In genomic region chr14:52272375-52272774, GRCh38 we compare ENCODE assay signal across 10 cellular contexts. TPM values are rescaled to one million over a fixed set of nuclear protein-coding genes. Genes with fewer than 3 reads are reported as not detected.
DNase-seq lines count a peak whose midpoint lies in the region; ATAC-seq and TF ChIP-seq lines count a peak whose summit lies in the region.
"Had no signal": no experiment of that assay in that cellular context is flagged by ENCODE, and none has a peak within 500 bp of the region (broad histone marks: within the 10 kb centered on the region; RNA-seq: fewer than 3 reads in every experiment).

No MANE protein-coding gene starts in this region.

- H3K27me3 ChIP-seq in neural progenitor cell = peaks cover 39% of the 10 kb centered on the region
- no peaks in the 10 kb centered on the region for H3K27me3 ChIP-seq in ovary
- peaks cover 0 to 35% (median 12%) of the 10 kb centered on the region in 7 donors for H3K27me3 ChIP-seq in heart right ventricle

- no peaks in the 10 kb centered on the region for H3K9me3 ChIP-seq in neural progenitor cell (ENCODE audit: low read depth)
- H3K9me3 ChIP-seq in ovary = no peaks in the 10 kb centered on the region
- H3K9me3 ChIP-seq in heart right ventricle = no peaks in the 10 kb centered on the region

- H3K36me3 Mint-ChIP-seq in neural progenitor cell = no peaks in the 10 kb centered on the region

- no peak overlapping the region for H3K4me3 Mint-ChIP-seq in neural progenitor cell

- no peak for TF ChIP-seq EP300 in ovary (IDR thresholded peaks at IDR 0.05)

- no peak for ATAC-seq in heart right ventricle

- intact Hi-C loops in ovary (cut with DNase I) = no loop called here
- intact Hi-C loops in heart right ventricle (cut with DNase I) = loop anchor here in 1 of 10 donors (10.0 kb wide), 1 partner anchor 278 kb away; no protein-coding TSS in a partner anchor

- DNase-seq in NCI-H146 (lab: John Stamatoyannopoulos, UW) (peak; percentile 3), NCI-H146 treated with DMSO at 0.1 percent for 48 hours (lab: John Stamatoyannopoulos, UW; ENCODE audit: unreplicated experiment) (no peak), LHCN-M2 (ENCODE audit: low read depth) (peak; percentile 59), astrocyte of the spinal cord (ENCODE audit: low read depth, low spot score) (peak; percentile 14), neural progenitor cell (ENCODE audit: low spot score) (peak; percentile 64), ovary (no peak), NK-92 (lab: John Stamatoyannopoulos, UW; ENCODE audit: unreplicated experiment) (no peak), heart right ventricle (no peak)
- DNase-seq: NCI-H187 had no signal

- TF ChIP-seq POLR2A in ovary (IDR thresholded peaks at IDR 0.05) = no peak

- H3K27ac ChIP-seq in neural progenitor cell (no peak overlapping the region), ovary (no peak overlapping the region), heart right ventricle (no peak overlapping the region)
- H3K27ac ChIP-seq: BLaER1 had no signal

- TF ChIP-seq CTCF in astrocyte of the spinal cord (IDR thresholded peaks at IDR 0.05; ENCODE audit: low read depth, low read length) (peak; percentile 32), neural progenitor cell (IDR thresholded peaks at IDR 0.05) (peak; percentile 63), ovary (IDR thresholded peaks at IDR 0.05) (no peak), heart right ventricle (IDR thresholded peaks at IDR 0.05) (peak in 2 of 9 donors; percentile 19 to 32)

- H2AFZ ChIP-seq in neural progenitor cell (replicated peaks) = peak overlapping the region; percentile 19

- H3K79me2 ChIP-seq in neural progenitor cell (ENCODE audit: low read depth) = no peaks in the 10 kb centered on the region

- no peaks in the 10 kb centered on the region for H4K20me1 ChIP-seq in neural progenitor cell (ENCODE audit: low read depth)
- H4K20me1 ChIP-seq: BLaER1 had no signal

- H3K4me1 Mint-ChIP-seq in neural progenitor cell = peaks cover 11% of the 10 kb centered on the region

- H3K36me3 ChIP-seq in neural progenitor cell (no peaks in the 10 kb centered on the region), ovary (no peaks in the 10 kb centered on the region), heart right ventricle (peaks cover 0 to 7% (median 0%) of the 10 kb centered on the region in 9 donors)

- WGBS in ovary, 3 donors = 61 to 83% (median 71%) methylated on average over 3 of the region's 3 CpGs
- WGBS in heart right ventricle, 2 donors = 64 to 71% methylated on average over 3 of the region's 3 CpGs

- H3K27me3 Mint-ChIP-seq in neural progenitor cell (ENCODE audit: insufficient read depth, low read depth) = peaks cover 28% of the 10 kb centered on the region

- H3K4me2 ChIP-seq in neural progenitor cell = no peak overlapping the region
- H3K4me2 ChIP-seq: BLaER1 had no signal

- H3K27ac Mint-ChIP-seq in neural progenitor cell = no peak overlapping the region

- in situ Hi-C loops in astrocyte of the spinal cord (cut with HindIII; ENCODE audit: low sequenced_read_pairs) = no loop called here

- no peaks in the 10 kb centered on the region for H3K9me3 Mint-ChIP-seq in neural progenitor cell

- no peak overlapping the region for H3K9ac ChIP-seq in neural progenitor cell
- H3K9ac ChIP-seq: BLaER1 had no signal

- no peaks in the 10 kb centered on the region for H3K4me1 ChIP-seq in neural progenitor cell
- peaks cover 5% of the 10 kb centered on the region for H3K4me1 ChIP-seq in ovary (ENCODE audit: insufficient read depth)
- H3K4me1 ChIP-seq in heart right ventricle = peaks cover 0 to 26% (median 15%) of the 10 kb centered on the region in 9 donors
- H3K4me1 ChIP-seq: BLaER1 had no signal

- no peak overlapping the region for H3K4me3 ChIP-seq in astrocyte of the spinal cord (ENCODE audit: low read depth, low read length)
- no peak overlapping the region for H3K4me3 ChIP-seq in neural progenitor cell
- no peak overlapping the region for H3K4me3 ChIP-seq in ovary
- no peak overlapping the region for H3K4me3 ChIP-seq in heart right ventricle
- H3K4me3 ChIP-seq: BLaER1 had no signal

- no peaks in the 10 kb centered on the region for H3F3A ChIP-seq in neural progenitor cell (ENCODE audit: low read depth)

RNA-seq across cellular contexts. Expression of gene PTGDR, which starts 4.9 kb away (rescaled TPM):
- total RNA-seq in LHCN-M2 (2014; rRNA removed) (not detected in 2 replicates), neural progenitor cell (ENCODE audit: low replicate concordance) (0.58 and 0.71 TPM in 2 replicates), ovary (1 to 10 TPM in 1 of 7 donors, under 1 TPM in 6; 0.10 to 1.0 (median 0.52) TPM), heart right ventricle (1 to 10 TPM in 2 of 10 donors, under 1 TPM in 8; 0.17 to 1.1 (median 0.47) TPM)
- not detected for polyA plus RNA-seq in LHCN-M2 (2012)
- polyA plus RNA-seq in ovary (1 to 10 TPM in 1 of 2 donors, under 1 TPM in 1; 0.17 to 1.8 TPM), heart right ventricle (1 to 10 TPM in 1 of 2 donors, under 1 TPM in 1; 0.33 to 1.9 TPM)

RNA-seq across cellular contexts. Expression of gene PTGER2, which starts 41.7 kb away (rescaled TPM):
- total RNA-seq in LHCN-M2 (2014; rRNA removed) = 35.8 and 37.8 TPM in 2 replicates
- polyA plus RNA-seq in LHCN-M2 (2012) = 4.3 TPM
- not detected in 2 replicates for total RNA-seq in neural progenitor cell (ENCODE audit: low replicate concordance)
- 10 to 100 TPM in 2 of 7 donors, 1 to 10 TPM in 4, under 1 TPM in 1; 0.86 to 15.6 (median 6.7) TPM for total RNA-seq in ovary
- 1 to 10 TPM; 5.5 to 5.8 TPM for polyA plus RNA-seq in ovary
- 1 to 10 TPM in 3 of 10 donors, under 1 TPM in 7; 0.11 to 2.4 (median 0.33) TPM for total RNA-seq in heart right ventricle
- under 1 TPM; 0.22 to 0.65 TPM for polyA plus RNA-seq in heart right ventricle

Comparison
In these comparisons a context has a peak if more than half of its experiments do, and no peak if none do; other contexts are left out.
1. DNase-seq: peak in NCI-H146 (single experiment), LHCN-M2 (single experiment), astrocyte of the spinal cord (single experiment) and neural progenitor cell (single experiment); none in NCI-H146 treated with DMSO at 0.1 percent for 48 hours (single experiment), ovary (0 of 5), NK-92 (single experiment) and heart right ventricle (0 of 2).
2. CTCF ChIP-seq: peak in astrocyte of the spinal cord (single experiment) and neural progenitor cell (single experiment); none in ovary (0 of 3).